9 cellular contexts compared by ENCODE assay signal in genomic region chr2:152717242-152718046, GRCh38. TPM values are rescaled to one million over a fixed set of nuclear protein-coding genes. Genes with fewer than 3 reads are reported as not detected.
A peak's percentile ranks its signal among the peaks of the same experiment; 100 is the strongest.
DNase-seq lines count a peak whose midpoint lies in the region; ATAC-seq, FAIRE-seq and TF ChIP-seq lines count a peak whose summit lies in the region.
"Had no signal": no experiment of that assay in that cellular context is flagged by ENCODE, and none has a peak within 500 bp of the region (broad histone marks: within the 10 kb centered on the region; RNA-seq: fewer than 3 reads in every experiment).

Gene PRPF40A (minus strand): TSS chr2:152717461. CDS start chr2:152717439, 22 bp downstream.

- no peak for FAIRE-seq in kidney (lab: Jason Lieb, UNC)
- FAIRE-seq: islet of Langerhans had no signal

- peak; percentile 99 for DNase-seq in AG20443 (ENCODE audit: low spot score)
- DNase-seq in NCI-H510A (lab: John Stamatoyannopoulos, UW) = peak; percentile 91
- DNase-seq in activated CD4-positive, alpha-beta T cell treated with anti-CD3 and anti-CD28 coated beads for 1 hour = peak; percentile 98
- DNase-seq in cerebellum (ENCODE audit: low spot score) = peak; percentile 98
- DNase-seq in kidney = peak; percentile 100
- DNase-seq in stimulated activated CD4-positive, alpha-beta T cell treated with anti-CD3 and anti-CD28 coated beads, Interleukin-15, amount 100 ng/mL, for 24 hours = peak; percentile 99

- H3K27ac ChIP-seq in kidney (ENCODE audit: low read depth in 2 of 2, low read length in 2 of 2) = peak within 1 kb of the TSS; percentile 98

- H3K4me3 ChIP-seq in kidney (ENCODE audit: low read length in 2 of 2) = peak within 1 kb of the TSS; percentile 89 to 99

- no peaks in the 10 kb centered on the region for H3K9me3 ChIP-seq in kidney (ENCODE audit: control insufficient read depth in 1 of 2, low read length in 2 of 2)

- peak; percentile 70 for ATAC-seq in HG03432 (IDR thresholded peaks at IDR 0.05; ENCODE audit: unreplicated experiment)

- peak; percentile 78 for TF ChIP-seq POLR2A in GM19099 (IDR thresholded peaks at IDR 0.05; ENCODE audit: extremely low read depth, insufficient read length, low read depth)

- no peak for TF ChIP-seq CTCF in kidney (IDR thresholded peaks at IDR 0.05; ENCODE audit: borderline replicate concordance, extremely low read depth, insufficient read depth)

- peaks cover 0 to 3% of the 10 kb centered on the region in 2 donors for H3K36me3 ChIP-seq in kidney (ENCODE audit: control insufficient read depth in 1 of 2, insufficient read depth in 2 of 2, low read length in 2 of 2)

- intact Hi-C loops in kidney (cut with DNase I) = no loop called here

- H3K4me1 ChIP-seq in kidney (ENCODE audit: control insufficient read depth in 1 of 2, insufficient read depth in 1 of 2, low read depth in 1 of 2, low read length in 2 of 2) = peaks cover 4 to 6% of the 10 kb centered on the region in 2 donors

- H3K9ac ChIP-seq in kidney (ENCODE audit: low read length in 2 of 2) = peak within 1 kb of the TSS; percentile 91 to 94

RNA-seq across cellular contexts. Expression of gene PRPF40A, which starts in this region (rescaled TPM):
- 105 TPM for total RNA-seq in cerebellum
- 82.7 TPM for total RNA-seq in kidney
- 20.2 TPM for polyA plus RNA-seq in kidney (ENCODE audit: insufficient read depth, low read depth, low replicate concordance)

Comparison
In these comparisons a context has a peak if more than half of its experiments do, and no peak if none do; other contexts are left out.
1. Peak in every context shown above with its lines: DNase-seq, ATAC-seq, H3K4me3 ChIP-seq and H3K27ac ChIP-seq.